ENCODE assay signal across 9 cellular contexts in genomic region chr4:138910914-138911336, GRCh38.
DNase-seq lines count a peak whose midpoint lies in the region; ATAC-seq, FAIRE-seq and TF ChIP-seq lines count a peak whose summit lies in the region.
"Had no signal": no experiment of that assay in that cellular context is flagged by ENCODE, and none has a peak within 500 bp of the region (broad histone marks: within the 10 kb centered on the region; RNA-seq: fewer than 3 reads in every experiment).

No MANE protein-coding gene starts in this region.

- H3K27ac Mint-ChIP-seq in stimulated activated memory B cell treated with anti-CD40 and anti-IgM and Interleukin-4, amounts not matched to agents 10 μg/mL and 1 μg/mL and 100 μg/mL, for 72 hours = no peak overlapping the region

- H3K27me3 ChIP-seq in bronchial epithelial cell (ENCODE audit: control insufficient read depth, insufficient read depth, low read length) = no peaks in the 10 kb centered on the region
- no peaks in the 10 kb centered on the region for H3K27me3 ChIP-seq in WERI-Rb-1 (ENCODE audit: insufficient read depth, low read depth, severe bottlenecking)

- DNase-seq in DMS153 treated with DMSO at 0.1 percent for 48 hours (lab: John Stamatoyannopoulos, UW; ENCODE audit: unreplicated experiment) (peak; percentile 96), NCI-H2196 (lab: John Stamatoyannopoulos, UW; ENCODE audit: unreplicated experiment) (peak; percentile 83), bronchial epithelial cell (ENCODE audit: low read depth) (peak; percentile 97), kidney glomerular epithelial cell (lab: John Stamatoyannopoulos, UW) (peak; percentile 83), WERI-Rb-1 (no peak), D341Med (ENCODE audit: low spot score) (no peak)

- H3K27ac ChIP-seq in WERI-Rb-1 = no peak overlapping the region

- H3K4me1 Mint-ChIP-seq in stimulated activated memory B cell treated with anti-CD40 and anti-IgM and Interleukin-4, amounts not matched to agents 10 μg/mL and 1 μg/mL and 100 μg/mL, for 72 hours = no peaks in the 10 kb centered on the region
- H3K4me1 Mint-ChIP-seq: central memory CD8-positive, alpha-beta T cell had no signal

- no peak for TF ChIP-seq CTCF in bronchial epithelial cell (IDR thresholded peaks at IDR 0.05; ENCODE audit: insufficient read depth, low read length, severe bottlenecking)
- TF ChIP-seq CTCF in WERI-Rb-1 (IDR thresholded peaks at IDR 0.05; ENCODE audit: low read depth, low read length) = no peak

- H3K36me3 ChIP-seq in bronchial epithelial cell (ENCODE audit: control insufficient read depth, insufficient read depth, low read length) = no peaks in the 10 kb centered on the region
- no peaks in the 10 kb centered on the region for H3K36me3 ChIP-seq in WERI-Rb-1

- peak; percentile 97 for FAIRE-seq in bronchial epithelial cell (lab: Jason Lieb, UNC)

- H3K36me3 Mint-ChIP-seq in stimulated activated memory B cell treated with anti-CD40 and anti-IgM and Interleukin-4, amounts not matched to agents 10 μg/mL and 1 μg/mL and 100 μg/mL, for 72 hours = no peaks in the 10 kb centered on the region

- peak; percentile 22 for ATAC-seq in stimulated activated memory B cell treated with anti-CD40 and anti-IgM and Interleukin-4, amounts not matched to agents 10 μg/mL and 1 μg/mL and 100 μg/mL, for 72 hours
- ATAC-seq in GM21825 (IDR thresholded peaks at IDR 0.05; ENCODE audit: unreplicated experiment) = no peak

- peaks cover under 1% of the 10 kb centered on the region for H3K9me3 ChIP-seq in WERI-Rb-1 (ENCODE audit: severe bottlenecking)

- H3K4me3 ChIP-seq in bronchial epithelial cell (ENCODE audit: low read depth, low read length) (no peak overlapping the region), WERI-Rb-1 (ENCODE audit: low read depth, low read length) (no peak overlapping the region)

- no peaks in the 10 kb centered on the region for H3K9me3 Mint-ChIP-seq in stimulated activated memory B cell treated with anti-CD40 and anti-IgM and Interleukin-4, amounts not matched to agents 10 μg/mL and 1 μg/mL and 100 μg/mL, for 72 hours
- H3K9me3 Mint-ChIP-seq: central memory CD8-positive, alpha-beta T cell had no signal

- H3K27me3 Mint-ChIP-seq in stimulated activated memory B cell treated with anti-CD40 and anti-IgM and Interleukin-4, amounts not matched to agents 10 μg/mL and 1 μg/mL and 100 μg/mL, for 72 hours = no peaks in the 10 kb centered on the region
- H3K27me3 Mint-ChIP-seq: central memory CD8-positive, alpha-beta T cell had no signal

- no peak overlapping the region for H3K4me3 Mint-ChIP-seq in stimulated activated memory B cell treated with anti-CD40 and anti-IgM and Interleukin-4, amounts not matched to agents 10 μg/mL and 1 μg/mL and 100 μg/mL, for 72 hours
- H3K4me3 Mint-ChIP-seq: central memory CD8-positive, alpha-beta T cell had no signal

Comparison
In these comparisons a context has a peak if more than half of its experiments do, and no peak if none do; other contexts are left out.
1. DNase-seq: peak in DMS153 treated with DMSO at 0.1 percent for 48 hours (single experiment), NCI-H2196 (single experiment), bronchial epithelial cell (single experiment) and kidney glomerular epithelial cell (single experiment); none in WERI-Rb-1 (single experiment) and D341Med (single experiment).